9 cellular contexts compared by ENCODE assay signal in genomic region chr5:81232449-81233079, GRCh38. TPM values are rescaled to one million over a fixed set of nuclear protein-coding genes. Genes with fewer than 3 reads are reported as not detected.
DNase-seq lines count a peak whose midpoint lies in the region; ATAC-seq and TF ChIP-seq lines count a peak whose summit lies in the region.
"Had no signal": no experiment of that assay in that cellular context is flagged by ENCODE, and none has a peak within 500 bp of the region (broad histone marks: within the 10 kb centered on the region; RNA-seq: fewer than 3 reads in every experiment).

No MANE protein-coding gene starts in this region.

- H3K9ac ChIP-seq in neural progenitor cell: no peak overlapping the region

- H3F3A ChIP-seq in neural progenitor cell (ENCODE audit: low read depth): peaks cover 4% of the 10 kb centered on the region

- no peak overlapping the region for H3K27ac ChIP-seq in neural progenitor cell

- H3K9me3 ChIP-seq in neural progenitor cell (ENCODE audit: low read depth): no peaks in the 10 kb centered on the region

- peaks cover 8% of the 10 kb centered on the region for H3K4me1 ChIP-seq in neural progenitor cell

- H2AFZ ChIP-seq in neural progenitor cell (replicated peaks): no peak overlapping the region

- H3K27ac Mint-ChIP-seq in WTC11: peak overlapping the region; percentile 41; the same call in 1 of the 2 replicates
- H3K27ac Mint-ChIP-seq in glutamatergic neuron (ENCODE audit: unreplicated experiment): no peak overlapping the region
- H3K27ac Mint-ChIP-seq in neural progenitor cell: no peak overlapping the region

- H4K20me1 ChIP-seq in neural progenitor cell (ENCODE audit: low read depth): peaks cover 28% of the 10 kb centered on the region

- H3K36me3 Mint-ChIP-seq in WTC11 (0 out of 2 replicates have a peak, but pooled peaks cover 2% of the 10 kb centered on the region), glutamatergic neuron (ENCODE audit: unreplicated experiment) (no peaks in the 10 kb centered on the region), neural progenitor cell (peaks cover 7% of the 10 kb centered on the region)

- peak overlapping the region; percentile 56 for H3K4me3 ChIP-seq in neural progenitor cell

- H3K4me2 ChIP-seq in neural progenitor cell: peak overlapping the region; percentile 86

- H3K4me1 Mint-ChIP-seq in WTC11: peaks cover 29% of the 10 kb centered on the region
- peaks cover 4% of the 10 kb centered on the region for H3K4me1 Mint-ChIP-seq in glutamatergic neuron (ENCODE audit: low read depth, unreplicated experiment)
- H3K4me1 Mint-ChIP-seq in neural progenitor cell: peaks cover 20% of the 10 kb centered on the region

- no peaks in the 10 kb centered on the region for H3K79me2 ChIP-seq in neural progenitor cell (ENCODE audit: low read depth)

- no peaks in the 10 kb centered on the region for H3K27me3 Mint-ChIP-seq in WTC11 (ENCODE audit: low read depth)
- H3K27me3 Mint-ChIP-seq in glutamatergic neuron (ENCODE audit: unreplicated experiment): peaks cover 5% of the 10 kb centered on the region
- H3K27me3 Mint-ChIP-seq in neural progenitor cell (ENCODE audit: insufficient read depth, low read depth): no peaks in the 10 kb centered on the region

- no peaks in the 10 kb centered on the region for H3K27me3 ChIP-seq in neural progenitor cell

- H3K4me3 Mint-ChIP-seq in WTC11: peak overlapping the region; percentile 81
- peak overlapping the region; percentile 43 for H3K4me3 Mint-ChIP-seq in glutamatergic neuron (ENCODE audit: unreplicated experiment)
- no peak overlapping the region for H3K4me3 Mint-ChIP-seq in neural progenitor cell

- TF ChIP-seq CTCF in WTC11 (IDR thresholded peaks at IDR 0.05) (no peak), glutamatergic neuron (IDR thresholded peaks at IDR 0.05; ENCODE audit: partially characterized antibody, unreplicated experiment) (no peak), neural progenitor cell (IDR thresholded peaks at IDR 0.05) (no peak)

- POLR2A ChIA-PET in WTC11 (lab: Charles Lee): interaction anchor here (0.6 to 1.2 kb wide), 3 partner anchors 38 to 139 kb away, joined by 3 to 4 read pairs (median 3); no protein-coding TSS in a partner anchor

- no peaks in the 10 kb centered on the region for H3K9me3 Mint-ChIP-seq in WTC11
- peaks cover 2% of the 10 kb centered on the region for H3K9me3 Mint-ChIP-seq in glutamatergic neuron (ENCODE audit: unreplicated experiment)
- H3K9me3 Mint-ChIP-seq in neural progenitor cell: no peaks in the 10 kb centered on the region

- no peaks in the 10 kb centered on the region for H3K36me3 ChIP-seq in neural progenitor cell

- DNase-seq in WTC11 (ENCODE audit: low spot score): no peak
- no peak for DNase-seq in glutamatergic neuron
- DNase-seq in neural progenitor cell (ENCODE audit: low spot score): no peak
- peak; percentile 66 for DNase-seq in ureter (ENCODE audit: low spot score)
- no peak for DNase-seq in SHP77 treated with DMSO at 0.1 percent for 48 hours (lab: John Stamatoyannopoulos, UW)
- no peak for DNase-seq in DMS114 treated with DMSO at 0.1 percent for 48 hours (lab: John Stamatoyannopoulos, UW; ENCODE audit: unreplicated experiment)
- no peak for DNase-seq in DMS53 treated with DMSO at 0.1 percent for 48 hours (lab: John Stamatoyannopoulos, UW; ENCODE audit: unreplicated experiment)
- DNase-seq: erythroblast, NCI-H345 had no signal

- ATAC-seq in WTC11: 0 out of 2 replicates have a peak, but pooled peaks have one; percentile 3

- CTCF ChIA-PET in WTC11 (lab: Charles Lee): interaction anchor here (0.5 to 3.4 kb wide), 5 partner anchors 26 to 239 kb away, joined by 3 to 19 read pairs (median 8); partner anchors contain the start of genes ACOT12 and ZCCHC9

TF ChIP-seq in WTC11, 78 proteins besides CTCF, POLR2A, EP300 and RAD21:
- no peak for TF ChIP-seq JAZF1 (CRISPR knock-in tag; IDR thresholded peaks at IDR 0.05)
- TF ChIP-seq GABPB1 (CRISPR knock-in tag; IDR thresholded peaks at IDR 0.05): no peak
- no peak for TF ChIP-seq MXD4 (CRISPR knock-in tag; IDR thresholded peaks at IDR 0.05; ENCODE audit: borderline replicate concordance)
- TF ChIP-seq TP53 (CRISPR knock-in tag; IDR thresholded peaks at IDR 0.05): no peak
- no peak for TF ChIP-seq ZNF671 (CRISPR knock-in tag; IDR thresholded peaks at IDR 0.05)
- TF ChIP-seq SMAD3 (CRISPR knock-in tag; IDR thresholded peaks at IDR 0.05; ENCODE audit: borderline replicate concordance): no peak
- no peak for TF ChIP-seq HMGXB4 (CRISPR knock-in tag; IDR thresholded peaks at IDR 0.05)
- TF ChIP-seq ZNF121 (CRISPR knock-in tag; IDR thresholded peaks at IDR 0.05): no peak
- no peak for TF ChIP-seq ZNF317 (CRISPR knock-in tag; IDR thresholded peaks at IDR 0.05; ENCODE audit: borderline replicate concordance, low read depth)
- TF ChIP-seq TEAD4 (CRISPR knock-in tag; IDR thresholded peaks at IDR 0.05): no peak
- TF ChIP-seq ATF3 (CRISPR knock-in tag; conservative IDR thresholded peaks at IDR 0.05): no peak
- TF ChIP-seq STAT6 (CRISPR knock-in tag; conservative IDR thresholded peaks at IDR 0.05; ENCODE audit: low read depth): no peak
- TF ChIP-seq RORB (CRISPR knock-in tag; IDR thresholded peaks at IDR 0.05): no peak
- TF ChIP-seq ZBTB43 (CRISPR knock-in tag; IDR thresholded peaks at IDR 0.05): no peak
- no peak for TF ChIP-seq USF1 (CRISPR knock-in tag; IDR thresholded peaks at IDR 0.05)
- no peak for TF ChIP-seq PREB (CRISPR knock-in tag; IDR thresholded peaks at IDR 0.05; ENCODE audit: borderline replicate concordance)
- no peak for TF ChIP-seq TEAD1 (CRISPR knock-in tag; IDR thresholded peaks at IDR 0.05)

RNA-seq across cellular contexts. Expression of gene CKMT2, which starts 0.6 kb away (rescaled TPM):
- total RNA-seq in WTC11 (2021): 1.8 to 3.1 TPM (median 2.4 TPM) in 3 replicates
- total RNA-seq in glutamatergic neuron (ENCODE audit: unreplicated experiment): 0.81 TPM
- not detected in 2 replicates for total RNA-seq in neural progenitor cell (ENCODE audit: low replicate concordance)
- total RNA-seq in ureter: 6.6 TPM
